20 cellular contexts compared by ENCODE assay signal in the genomic region with DNA sequence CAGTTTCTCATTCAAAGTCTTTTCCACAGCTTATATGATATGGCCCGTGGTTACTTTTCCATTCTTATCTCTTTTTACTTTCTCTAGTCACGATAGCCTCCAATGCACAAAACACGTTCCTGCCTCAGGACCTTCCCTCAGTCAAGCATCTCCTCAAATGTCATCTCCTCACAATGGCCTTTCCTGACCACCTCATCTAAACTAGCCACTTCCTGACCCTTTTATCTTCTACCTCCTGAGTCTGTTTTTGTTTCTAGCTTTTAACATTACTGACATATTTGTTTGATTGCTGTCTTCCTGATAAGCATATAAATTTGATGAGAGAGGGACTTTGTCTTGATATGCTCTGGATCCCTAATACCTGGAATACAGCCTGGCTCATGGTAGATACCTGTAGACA.
"Had no signal": no experiment of that assay in that cellular context is flagged by ENCODE, and none has a peak within 500 bp of the region (broad histone marks: within the 10 kb centered on the region; RNA-seq: fewer than 3 reads in every experiment).

No MANE protein-coding gene starts in this region.

- H3K9me3 ChIP-seq: left ventricle myocardium inferior, right lobe of liver, thoracic aorta, uterus had no signal

- H3K4me3 ChIP-seq: left ventricle myocardium inferior, lung, mucosa of descending colon, right lobe of liver, thoracic aorta, uterus had no signal

- H3K27me3 ChIP-seq: right lobe of liver, uterus had no signal

- H3K27ac Mint-ChIP-seq: nephron had no signal

- ATAC-seq: mucosa of descending colon, right lobe of liver had no signal

- H3K36me3 ChIP-seq: right lobe of liver, thoracic aorta, uterus had no signal

- H3K4me3 Mint-ChIP-seq: nephron had no signal

- H3K27ac ChIP-seq: left ventricle myocardium inferior, right lobe of liver, thoracic aorta, uterus had no signal

- DNase-seq: activated CD4-positive, alpha-beta T cell treated with anti-CD3 and anti-CD28 coated beads for 1 hour; activated CD8-positive, alpha-beta memory T cell treated with anti-CD3 and anti-CD28 coated beads for 24 hours; activated CD8-positive, alpha-beta memory T cell treated with anti-CD3 and anti-CD28 coated beads, Interleukin-2, amount 50 U/mL, for 48 hours; activated naive CD4-positive, alpha-beta T cell; activated T-cell treated with anti-CD3 and anti-CD28 coated beads, Interleukin-2, amount 50 U/mL, for 48 hours; effector CD8-positive, alpha-beta T cell; glutamatergic neuron; islet precursor cell; left ventricle myocardium inferior; mucosa of descending colon; posterior cingulate gyrus; right lobe of liver; SHP77; stimulated activated CD4-positive, alpha-beta T cell treated with anti-CD3 and anti-CD28 coated beads, Interleukin-2, amount 100 ng/mL, for 48 hours; stimulated activated naive CD4-positive, alpha-beta T cell treated with Interleukin-2 at 50 U/mL for 16 hours; trophoblast cell; uterus had no signal

- H3K4me1 ChIP-seq: left ventricle myocardium inferior, right lobe of liver, uterus had no signal
